14 cellular contexts compared by ENCODE assay signal in genomic region chr5:36691993-36692392, GRCh38.
DNase-seq lines count a peak whose midpoint lies in the region; ATAC-seq and TF ChIP-seq lines count a peak whose summit lies in the region.
"Had no signal": no experiment of that assay in that cellular context is flagged by ENCODE, and none has a peak within 500 bp of the region (broad histone marks: within the 10 kb centered on the region; RNA-seq: fewer than 3 reads in every experiment).

No MANE protein-coding gene starts in this region.

- no peak overlapping the region for H3K4me3 Mint-ChIP-seq in activated naive CD4-positive, alpha-beta T cell treated with anti-CD3 and anti-CD28 coated beads for 36 hours

- no peak overlapping the region for H3K27ac Mint-ChIP-seq in activated naive CD4-positive, alpha-beta T cell treated with anti-CD3 and anti-CD28 coated beads for 36 hours

- peaks cover 37% of the 10 kb centered on the region for H3K27me3 Mint-ChIP-seq in activated naive CD4-positive, alpha-beta T cell treated with anti-CD3 and anti-CD28 coated beads for 36 hours (ENCODE audit: low read depth)

- no peaks in the 10 kb centered on the region for H3K36me3 ChIP-seq in osteoblast (ENCODE audit: insufficient read depth, low read length)

- H3K4me1 Mint-ChIP-seq in activated naive CD4-positive, alpha-beta T cell treated with anti-CD3 and anti-CD28 coated beads for 36 hours (ENCODE audit: low read depth): peaks cover 12% of the 10 kb centered on the region

- H3K36me3 Mint-ChIP-seq in activated naive CD4-positive, alpha-beta T cell treated with anti-CD3 and anti-CD28 coated beads for 36 hours (ENCODE audit: low read depth): no peaks in the 10 kb centered on the region

- peaks cover 37% of the 10 kb centered on the region for H3K4me1 ChIP-seq in osteoblast (ENCODE audit: insufficient read depth, low read length)

- H3K27me3 ChIP-seq in osteoblast (ENCODE audit: insufficient read depth, low read length): no peaks in the 10 kb centered on the region

- peak overlapping the region; percentile 27 for H2AFZ ChIP-seq in osteoblast (ENCODE audit: low read length)

- H4K20me1 ChIP-seq in osteoblast (ENCODE audit: insufficient read depth, low read length): no peaks in the 10 kb centered on the region

- peak overlapping the region; percentile 87 for H3K27ac ChIP-seq in osteoblast (ENCODE audit: low read depth, low read length)

- peak overlapping the region; percentile 11 for H3K4me2 ChIP-seq in osteoblast (ENCODE audit: insufficient read depth, low read length)

- no peaks in the 10 kb centered on the region for H3K9me3 ChIP-seq in osteoblast (ENCODE audit: low read depth, low read length)

- H3K9me3 Mint-ChIP-seq in activated naive CD4-positive, alpha-beta T cell treated with anti-CD3 and anti-CD28 coated beads for 36 hours: no peaks in the 10 kb centered on the region
- H3K9me3 Mint-ChIP-seq: neural crest cell had no signal

- no peak for ATAC-seq in GM18858 (IDR thresholded peaks at IDR 0.05; ENCODE audit: unreplicated experiment)

- intact Hi-C loops in activated naive CD4-positive, alpha-beta T cell treated with anti-CD3 and anti-CD28 coated beads for 36 hours (cut with micrococcal nuclease): loop anchor here (2.0 to 5.0 kb wide), 2 partner anchors 185 to 615 kb away; no protein-coding TSS in a partner anchor

- no peak for TF ChIP-seq CTCF in osteoblast (IDR thresholded peaks at IDR 0.05; ENCODE audit: extremely low read depth, low read depth, low read length)

- H3K79me2 ChIP-seq in osteoblast (ENCODE audit: insufficient read depth, low read length): no peaks in the 10 kb centered on the region

- CTCF ChIA-PET in activated naive CD4-positive, alpha-beta T cell treated with anti-CD3 and anti-CD28 coated beads for 36 hours (lab: Charles Lee): interaction anchor here (0.6 to 2.2 kb wide), 7 partner anchors 25 to 613 kb away, joined by 3 to 10 read pairs (median 4); no protein-coding TSS in a partner anchor

- H3K4me3 ChIP-seq in osteoblast (ENCODE audit: insufficient read depth, low read length): no peak overlapping the region

- DNase-seq in AG20443 (ENCODE audit: low spot score): peak; percentile 71
- DNase-seq in RPMI7951 (ENCODE audit: low read depth): peak; percentile 74
- DNase-seq in globus pallidus (ENCODE audit: low spot score): peak; percentile 59
- peak; percentile 88 for DNase-seq in osteoblast (ENCODE audit: insufficient read length, low spot score, missing footprints)
- DNase-seq in kidney glomerular epithelial cell (lab: John Stamatoyannopoulos, UW): no peak
- no peak for DNase-seq in RKO (ENCODE audit: low spot score)
- DNase-seq in activated naive CD4-positive, alpha-beta T cell treated with anti-CD3 and anti-CD28 coated beads for 36 hours: no peak
- DNase-seq: glutamatergic neuron; KBM-7; NCI-H187; NK-92 treated with Interleukin-12 subunit alpha and Interleukin-12 subunit beta, amount 100 ng/mL, for 24 hours; small intestine had no signal

Comparison
In these comparisons a context has a peak if more than half of its experiments do, and no peak if none do; other contexts are left out.
1. DNase-seq: peak in AG20443 (single experiment), RPMI7951 (single experiment), globus pallidus (single experiment) and osteoblast (single experiment); none in kidney glomerular epithelial cell (single experiment), RKO (single experiment) and activated naive CD4-positive, alpha-beta T cell treated with anti-CD3 and anti-CD28 coated beads for 36 hours (single experiment).